Comparison of ENCODE assay signal across 19 cellular contexts in the genomic region with DNA sequence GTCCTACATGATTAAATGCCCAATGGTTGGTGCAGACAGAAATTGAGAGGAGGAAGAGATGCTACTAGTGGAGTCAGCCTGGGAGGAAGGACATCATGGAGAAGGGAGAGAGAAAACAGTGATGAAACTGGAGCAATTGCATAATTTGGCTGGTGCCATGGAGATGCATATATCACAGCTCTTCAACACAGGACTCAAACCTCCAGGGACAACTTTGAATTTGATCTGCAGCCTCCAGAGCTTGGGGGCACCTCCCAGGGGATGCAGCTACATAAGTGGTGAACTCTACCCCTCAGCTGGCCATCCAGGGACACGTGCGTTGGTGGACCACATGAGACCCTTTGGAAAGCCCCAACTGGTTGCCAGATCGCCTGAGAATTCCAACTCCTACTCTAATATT.
DNase-seq lines count a peak whose midpoint lies in the region; ATAC-seq and TF ChIP-seq lines count a peak whose summit lies in the region.
"Had no signal": no experiment of that assay in that cellular context is flagged by ENCODE, and none has a peak within 500 bp of the region (broad histone marks: within the 10 kb centered on the region; RNA-seq: fewer than 3 reads in every experiment).

No MANE protein-coding gene starts in this region.

- H3K4me3 Mint-ChIP-seq in effector memory CD8-positive, alpha-beta T cell, result peak overlapping the region; percentile 41 to 67
- no peak overlapping the region for H3K4me3 Mint-ChIP-seq in nephron
- H3K4me3 Mint-ChIP-seq: type B pancreatic cell had no signal

- no peak for TF ChIP-seq POLR2A in IMR-90 (IDR thresholded peaks at IDR 0.05; ENCODE audit: low read depth, low read length)

- CTCF ChIA-PET in IMR-90 (lab: Yijun Ruan, JAX), result no interaction called here

- H3K56ac ChIP-seq in IMR-90 (ENCODE audit: extremely low read depth, insufficient read depth, low read length), result no peak overlapping the region

- H3K79me1 ChIP-seq in IMR-90 (ENCODE audit: low read depth in 1 of 2, low read length in 2 of 2), result no peaks in the 10 kb centered on the region

- no peak overlapping the region for H4K5ac ChIP-seq in IMR-90 (ENCODE audit: low read depth, low read length)

- no peak overlapping the region for H2BK5ac ChIP-seq in IMR-90 (ENCODE audit: low read depth, low read length, poor library complexity, severe bottlenecking)

- BruUV-seq in IMR-90 (replicated peaks; lab: Mats Ljungman, UMichigan), result no TSS peak

- no peaks in the 10 kb centered on the region for H3K9me1 ChIP-seq in IMR-90 (ENCODE audit: insufficient read depth, low read length)

- H4K20me1 ChIP-seq in BLaER1 treated with 17β-estradiol and CSF1 and Interleukin-3, amounts not matched to agents 10 nM and 100 nM, result no peaks in the 10 kb centered on the region
- H4K20me1 ChIP-seq in IMR-90 (ENCODE audit: insufficient read depth, low read length), result no peaks in the 10 kb centered on the region

- H2BK20ac ChIP-seq in IMR-90 (ENCODE audit: low read depth, low read length), result no peak overlapping the region

- H3K4me2 ChIP-seq in BLaER1 treated with 17β-estradiol and CSF1 and Interleukin-3, amounts not matched to agents 10 nM and 100 nM, result peak overlapping the region; percentile 44 to 86 (median 67)
- no peak overlapping the region for H3K4me2 ChIP-seq in IMR-90 (ENCODE audit: low read depth, low read length)

- POLR2A ChIA-PET in IMR-90 (lab: Charles Lee; ENCODE audit: unreplicated experiment), result no interaction called here

- H3K18ac ChIP-seq in IMR-90 (ENCODE audit: low read depth, low read length), result no peak overlapping the region

- TF ChIP-seq RAD21 in IMR-90 (IDR thresholded peaks at IDR 0.05; ENCODE audit: low read length), result no peak

- no peak overlapping the region for H2AK9ac ChIP-seq in IMR-90 (replicated peaks; ENCODE audit: low read depth, low read length, poor library complexity)

- H4K8ac ChIP-seq in IMR-90 (ENCODE audit: low read depth in 2 of 2, low read length in 2 of 2), result no peak overlapping the region

- H2AFZ ChIP-seq in IMR-90 (replicated peaks; ENCODE audit: low read length, poor library complexity), result no peak overlapping the region

- dilution Hi-C loops in IMR-90 (cut with HindIII; ENCODE audit: low sequenced_read_pairs, unreplicated experiment), result no loop called here

- H3K4me3 ChIP-seq in BLaER1 treated with 17β-estradiol and CSF1 and Interleukin-3, amounts not matched to agents 10 nM and 100 nM, result no peak overlapping the region
- no peak overlapping the region for H3K4me3 ChIP-seq in IMR-90 (ENCODE audit: insufficient read depth, low read depth, low read length)
- H3K4me3 ChIP-seq: breast epithelium had no signal

- TF ChIP-seq CTCF in IMR-90 (conservative IDR thresholded peaks at IDR 0.05; ENCODE audit: low read depth, low read length) (no peak), nephron (IDR thresholded peaks at IDR 0.05; ENCODE audit: unreplicated experiment in 3 of 3) (no peak)

- no peak overlapping the region for H2AK5ac ChIP-seq in IMR-90 (ENCODE audit: low read depth, low read length)

- peaks cover 0 to 5% of the 10 kb centered on the region in 2 donors for H3K9me3 Mint-ChIP-seq in effector memory CD8-positive, alpha-beta T cell
- no peaks in the 10 kb centered on the region for H3K9me3 Mint-ChIP-seq in nephron
- H3K9me3 Mint-ChIP-seq: natural killer cell, type B pancreatic cell had no signal

- no peak for ATAC-seq in IMR-90 (ENCODE audit: low read depth)
- ATAC-seq in effector memory CD8-positive, alpha-beta T cell (replicated peaks), result no peak
- ATAC-seq: natural killer cell had no signal

- DNase-seq in IMR-90 (no peak), SW 1271 (lab: John Stamatoyannopoulos, UW) (no peak), NCI-H345 (lab: John Stamatoyannopoulos, UW) (no peak), activated gamma-delta T cell (lab: John Stamatoyannopoulos, UW) (no peak)
- DNase-seq in effector memory CD8-positive, alpha-beta T cell, result no peak
- DNase-seq in stimulated activated CD8-positive, alpha-beta memory T cell treated with anti-CD3 and anti-CD28 coated beads, Interleukin-4, amount 100 ng/mL, for 48 hours, result no peak
- DNase-seq: activated gamma-delta T cell treated with Interleukin-2 at 50 U/mL for 16 hours; amniotic stem cell; cortex of kidney; DMS53; natural killer cell; NCI-H1417; NCI-H524; NK-92 treated with Interleukin-12 subunit alpha and Interleukin-12 subunit beta, amount 100 ng/mL, for 24 hours; SIG-M5 had no signal

- no peaks in the 10 kb centered on the region for H3K9me3 ChIP-seq in BLaER1 treated with 17β-estradiol and CSF1 and Interleukin-3, amounts not matched to agents 10 nM and 100 nM (replicated peaks in 1 of 11)
- H3K9me3 ChIP-seq in IMR-90 (ENCODE audit: control insufficient read depth, insufficient read depth, low read length), result no peaks in the 10 kb centered on the region
- H3K9me3 ChIP-seq: breast epithelium had no signal

- H3K4ac ChIP-seq in IMR-90 (ENCODE audit: low read depth, low read length), result no peak overlapping the region

- in situ Hi-C loops in IMR-90 (cut with MboI; ENCODE audit: low sequenced_read_pairs), result no loop called here

- peak overlapping the region in 1 of 11 experiments; percentile 38; a peak in 1 of 22 replicates for H3K27ac ChIP-seq in BLaER1 treated with 17β-estradiol and CSF1 and Interleukin-3, amounts not matched to agents 10 nM and 100 nM
- H3K27ac ChIP-seq in IMR-90 (ENCODE audit: insufficient read depth, low read length), result no peak overlapping the region

- intact Hi-C loops in IMR-90 (cut with micrococcal nuclease), result no loop called here

- H3K36me3 ChIP-seq in BLaER1 treated with 17β-estradiol and CSF1 and Interleukin-3, amounts not matched to agents 10 nM and 100 nM, result no peaks in the 10 kb centered on the region
- no peaks in the 10 kb centered on the region for H3K36me3 ChIP-seq in IMR-90 (ENCODE audit: control insufficient read depth, insufficient read depth, low read length)
- H3K36me3 ChIP-seq: breast epithelium had no signal

- no peak overlapping the region for H3K23ac ChIP-seq in IMR-90 (ENCODE audit: low read depth, low read length)

- no peaks in the 10 kb centered on the region for H3K27me3 ChIP-seq in BLaER1 treated with 17β-estradiol and CSF1 and Interleukin-3, amounts not matched to agents 10 nM and 100 nM
- peaks cover 15% of the 10 kb centered on the region for H3K27me3 ChIP-seq in IMR-90 (ENCODE audit: control insufficient read depth, insufficient read depth, low read length)
- H3K27me3 ChIP-seq: breast epithelium had no signal

- no peaks in the 10 kb centered on the region for H3K36me3 Mint-ChIP-seq in effector memory CD8-positive, alpha-beta T cell (ENCODE audit: insufficient read depth)
- no peaks in the 10 kb centered on the region for H3K36me3 Mint-ChIP-seq in nephron (ENCODE audit: low read depth)
- H3K36me3 Mint-ChIP-seq: natural killer cell, type B pancreatic cell had no signal

- H2BK15ac ChIP-seq in IMR-90 (ENCODE audit: low read depth, low read length), result no peak overlapping the region

- no peak overlapping the region for H4K91ac ChIP-seq in IMR-90 (ENCODE audit: insufficient read depth, low read depth, low read length)

- no CpG with 5 or more reads among the region's 3 CpGs for WGBS in IMR-90 (ENCODE audit: extremely low coverage in 2 of 2, insufficient read length in 1 of 2), 2 experiments

- H3K14ac ChIP-seq in IMR-90 (replicated peaks; ENCODE audit: low read depth, low read length), result no peak overlapping the region

- peaks cover 10 to 21% (median 16%) of the 10 kb centered on the region in 10 experiments for H3K4me1 ChIP-seq in BLaER1 treated with 17β-estradiol and CSF1 and Interleukin-3, amounts not matched to agents 10 nM and 100 nM
- H3K4me1 ChIP-seq in IMR-90 (ENCODE audit: control insufficient read depth, insufficient read depth, low read length), result no peaks in the 10 kb centered on the region; the same call in 1 of the 2 replicates
- H3K4me1 ChIP-seq: breast epithelium had no signal

- peak overlapping the region in 1 of 2 donors; percentile 88 for H3K27ac Mint-ChIP-seq in effector memory CD8-positive, alpha-beta T cell
- H3K27ac Mint-ChIP-seq in nephron, result peak overlapping the region in 2 of 3 experiments; percentile 22 to 23
- H3K27ac Mint-ChIP-seq: type B pancreatic cell had no signal

- H3K4me1 Mint-ChIP-seq in effector memory CD8-positive, alpha-beta T cell (ENCODE audit: low read depth in 2 of 2), result peaks cover 56 to 68% of the 10 kb centered on the region in 2 donors
- peaks cover 44% of the 10 kb centered on the region for H3K4me1 Mint-ChIP-seq in nephron

- H3K9ac ChIP-seq in BLaER1 treated with 17β-estradiol and CSF1 and Interleukin-3, amounts not matched to agents 10 nM and 100 nM, result no peak overlapping the region
- H3K9ac ChIP-seq in IMR-90 (ENCODE audit: low read depth, low read length), result no peak overlapping the region

- H3K27me3 Mint-ChIP-seq in effector memory CD8-positive, alpha-beta T cell, result no peaks in the 10 kb centered on the region
- peaks cover 31% of the 10 kb centered on the region for H3K27me3 Mint-ChIP-seq in nephron (ENCODE audit: low read depth)

- no peak overlapping the region for H2BK120ac ChIP-seq in IMR-90 (ENCODE audit: low read depth, low read length)

TF ChIP-seq in IMR-90, 13 proteins besides CTCF, POLR2A, EP300 and RAD21:
- TF ChIP-seq CHD1 (IDR thresholded peaks at IDR 0.05; ENCODE audit: low read depth, low read length), result no peak
- TF ChIP-seq CEBPB (IDR thresholded peaks at IDR 0.05; ENCODE audit: low read depth, low read length), result peak; percentile 68

Comparison
In these comparisons a context has a peak if more than half of its experiments do, and no peak if none do; other contexts are left out.
1. H3K4me3 Mint-ChIP-seq: peak in effector memory CD8-positive, alpha-beta T cell (2 of 2); none in nephron (0 of 3).